ENCODE assay signal across 8 cellular contexts in the genomic region with DNA sequence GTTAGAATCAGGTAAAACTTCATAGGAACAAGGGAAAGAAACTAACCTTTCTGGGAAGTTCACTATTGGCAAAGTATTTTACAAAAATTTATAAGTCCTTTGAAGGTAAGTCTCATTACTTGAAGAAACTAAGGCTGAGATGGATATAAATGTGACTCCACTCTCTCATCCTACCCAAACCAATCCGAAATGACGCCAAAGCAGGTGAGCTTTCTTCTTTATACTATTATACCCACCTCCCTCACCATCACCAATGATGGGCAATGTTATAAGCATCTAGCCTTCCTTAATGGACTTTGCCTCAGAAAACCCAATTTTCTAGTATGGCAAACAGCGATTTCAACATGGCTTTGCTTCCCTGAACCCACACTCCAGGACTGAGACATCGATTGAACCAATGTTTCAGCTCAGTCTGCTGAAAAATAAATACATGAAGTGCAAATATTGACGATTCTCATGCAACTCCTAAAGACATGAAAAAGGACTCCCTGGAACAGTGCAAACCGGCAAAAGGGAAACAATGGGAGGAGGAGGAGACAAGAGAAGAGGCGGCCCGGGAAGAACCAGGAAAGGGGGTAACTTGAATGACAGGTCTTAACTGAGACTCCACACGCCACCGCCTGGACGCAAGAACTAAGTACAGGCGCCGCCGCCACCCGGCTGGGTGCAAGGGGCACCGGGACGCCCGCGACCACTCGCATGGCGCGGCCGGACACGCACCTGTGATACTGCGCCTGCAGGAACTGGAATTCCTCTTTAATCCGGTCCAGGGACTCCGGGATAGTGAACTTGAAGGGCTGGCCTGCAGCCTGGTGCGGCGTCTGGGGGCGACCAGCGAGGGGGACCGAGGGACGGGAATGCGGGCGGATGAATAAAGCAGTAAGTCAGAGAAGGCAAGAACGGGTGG.
DNase-seq lines count a peak whose midpoint lies in the region; ATAC-seq and TF ChIP-seq lines count a peak whose summit lies in the region.

No MANE protein-coding gene starts in this region.

- peak; percentile 21 for DNase-seq in stimulated activated CD4-positive, alpha-beta T cell treated with anti-CD3 and anti-CD28 coated beads, Interleukin-12 subunit alpha, Interleukin-12 subunit beta, amount 100 ng/mL, for 4 hours
- DNase-seq in stimulated activated CD4-positive, alpha-beta T cell treated with anti-CD3 and anti-CD28 coated beads, Interleukin-1b, Interleukin-23, amount 100 ng/mL, for 48 hours = no peak
- DNase-seq in RWPE2 (ENCODE audit: low spot score) = peak; percentile 87
- peak; percentile 82 for DNase-seq in cerebellar cortex (ENCODE audit: low spot score)
- DNase-seq in iPS-NIHi11 (ENCODE audit: low spot score) = peak; percentile 71
- peak; percentile 94 for DNase-seq in retina

- TF ChIP-seq CTCF in Loucy (conservative IDR thresholded peaks at IDR 0.05; ENCODE audit: low read length) (peak; percentile 65), RWPE2 (IDR thresholded peaks at IDR 0.05; ENCODE audit: poor library complexity, severe bottlenecking) (peak; percentile 90)

- peaks cover 46% of the 10 kb centered on the region for H3K79me2 ChIP-seq in Loucy (ENCODE audit: insufficient read depth, low read length)

- H3K4me1 ChIP-seq in Loucy (ENCODE audit: insufficient read depth, low read length, poor library complexity, severe bottlenecking) = peaks cover 38% of the 10 kb centered on the region
- H3K4me1 ChIP-seq in RWPE2 (ENCODE audit: insufficient read depth, poor library complexity, severe bottlenecking) = peaks cover 17% of the 10 kb centered on the region

- H3F3A ChIP-seq in Loucy (ENCODE audit: low read depth) = 0 out of 2 replicates have a peak, but pooled peaks cover under 1% of the 10 kb centered on the region

- H3K9me2 ChIP-seq in Loucy (replicated peaks; ENCODE audit: low read depth, low read length) = no peaks in the 10 kb centered on the region

- H3K9me3 ChIP-seq in Loucy (ENCODE audit: insufficient read depth, low read depth, low read length) (no peaks in the 10 kb centered on the region), RWPE2 (ENCODE audit: severe bottlenecking) (no peaks in the 10 kb centered on the region)

- H3K27me3 ChIP-seq in Loucy (ENCODE audit: insufficient read depth, low read length, poor library complexity, severe bottlenecking) = no peaks in the 10 kb centered on the region
- H3K27me3 ChIP-seq in RWPE2 (ENCODE audit: insufficient read depth, poor library complexity, severe bottlenecking) = no peaks in the 10 kb centered on the region

- peak overlapping the region; percentile 73 for H3K9ac ChIP-seq in Loucy (ENCODE audit: low read depth, low read length, poor library complexity, severe bottlenecking)

- H3K4me3 ChIP-seq in Loucy (ENCODE audit: low read length, poor library complexity, severe bottlenecking) (peak overlapping the region; percentile 97), RWPE2 (ENCODE audit: severe bottlenecking) (peak overlapping the region; percentile 64)

- peaks cover 12% of the 10 kb centered on the region for H4K20me1 ChIP-seq in Loucy (ENCODE audit: insufficient read depth, low read length, poor library complexity, severe bottlenecking)

- H2AFZ ChIP-seq in Loucy (ENCODE audit: low read length) = peak overlapping the region; percentile 94

- H3K4me2 ChIP-seq in Loucy (ENCODE audit: low read depth, low read length, poor library complexity, severe bottlenecking) = peak overlapping the region; percentile 100

- H3K36me3 ChIP-seq in Loucy (ENCODE audit: insufficient read depth, low read length) = no peaks in the 10 kb centered on the region
- H3K36me3 ChIP-seq in RWPE2 (ENCODE audit: low read depth) = peaks cover 33% of the 10 kb centered on the region

- peak overlapping the region; percentile 75 for H3K27ac ChIP-seq in RWPE2 (ENCODE audit: poor library complexity, severe bottlenecking)

- peak; percentile 35 for ATAC-seq in RWPE2 (ENCODE audit: low read depth)
- no peak for ATAC-seq in HG03571 (IDR thresholded peaks at IDR 0.05; ENCODE audit: unreplicated experiment)
